Comparison of ENCODE assay signal across 25 cellular contexts in the genomic region with DNA sequence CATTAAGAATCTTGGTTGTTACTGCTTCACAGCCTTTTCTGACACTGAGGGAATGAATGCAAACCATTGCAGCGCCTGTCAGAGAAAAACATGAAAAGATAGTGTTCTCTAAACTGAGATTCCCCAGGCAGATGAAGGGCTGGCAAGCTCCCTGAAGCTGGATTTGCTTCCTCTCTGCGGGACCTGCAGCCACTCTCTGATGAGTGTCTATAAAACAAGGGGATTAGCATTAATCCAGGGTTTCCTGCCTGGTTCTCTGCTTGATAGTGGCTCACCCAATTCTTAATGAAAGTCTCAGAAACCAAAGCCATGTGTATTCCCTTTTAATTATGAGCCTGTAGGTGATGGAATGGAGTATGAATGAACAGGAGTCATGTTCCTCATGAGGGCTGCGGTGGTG.
DNase-seq lines count a peak whose midpoint lies in the region; ATAC-seq and TF ChIP-seq lines count a peak whose summit lies in the region.
"Had no signal": no experiment of that assay in that cellular context is flagged by ENCODE, and none has a peak within 500 bp of the region (broad histone marks: within the 10 kb centered on the region; RNA-seq: fewer than 3 reads in every experiment).

No MANE protein-coding gene starts in this region.

- no peak for ATAC-seq in PC-3
- ATAC-seq in CD4-positive, alpha-beta T cell (ENCODE audit: poor library complexity): no peak

- intact Hi-C loops in A673 (cut with micrococcal nuclease; ENCODE audit: unreplicated experiment) (no loop called here), PC-3 (cut with micrococcal nuclease) (no loop called here)
- intact Hi-C loops in CD4-positive, alpha-beta T cell (cut with DNase I, micrococcal nuclease): no loop called here

- CTCF ChIA-PET in A673 (lab: Charles Lee) (no interaction called here), PC-3 (lab: Charles Lee) (no interaction called here)
- CTCF ChIA-PET in CD4-positive, alpha-beta T cell (lab: Charles Lee): no interaction called here

- peaks cover 3% of the 10 kb centered on the region for H3F3A ChIP-seq in PC-3 (ENCODE audit: low read length, unreplicated experiment)

- H3K4me1 ChIP-seq in A673 (ENCODE audit: insufficient read depth, low read length, poor library complexity, severe bottlenecking) (peaks cover 64% of the 10 kb centered on the region), PC-3 (ENCODE audit: insufficient read depth, low read length) (peaks cover 27% of the 10 kb centered on the region)

- no peaks in the 10 kb centered on the region for H3K79me2 ChIP-seq in PC-3 (ENCODE audit: low read length)

- BruUV-seq in A673 (replicated peaks; lab: Mats Ljungman, UMichigan): no TSS peak
- BruUV-seq in PC-3 (replicated peaks; lab: Mats Ljungman, UMichigan): no TSS peak

- H3K9ac ChIP-seq in PC-3 (ENCODE audit: low read length): no peak overlapping the region
- H3K9ac ChIP-seq: GM23248, KMS-11 had no signal

- no peak overlapping the region for H3K4me2 ChIP-seq in PC-3 (ENCODE audit: low read length)
- H3K4me2 ChIP-seq: KMS-11 had no signal

- no peaks in the 10 kb centered on the region for H4K20me1 ChIP-seq in PC-3 (ENCODE audit: low read length)

- POLR2A ChIA-PET in A673 (lab: Charles Lee; ENCODE audit: low non-redundant PET) (no interaction called here), PC-3 (lab: Charles Lee; ENCODE audit: unreplicated experiment) (no interaction called here)
- POLR2A ChIA-PET in CD4-positive, alpha-beta T cell (lab: Charles Lee): no interaction called here

- H3K27ac ChIP-seq in A673 (ENCODE audit: low read depth, low read length, poor library complexity, severe bottlenecking) (peak overlapping the region; percentile 0), PC-3 (ENCODE audit: low read length) (no peak overlapping the region)
- no peak overlapping the region for H3K27ac ChIP-seq in CD4-positive, alpha-beta T cell (ENCODE audit: low read depth, low read length)
- H3K27ac ChIP-seq: 22Rv1, GM23248, KMS-11, RWPE1 had no signal

- peak overlapping the region in 3 of 5 experiments; percentile 52 to 85 (median 78) for H3K27ac Mint-ChIP-seq in brain
- H3K27ac Mint-ChIP-seq in CD4-positive, alpha-beta T cell: no peak overlapping the region
- H3K27ac Mint-ChIP-seq: CD8-positive, alpha-beta memory T cell; H9 had no signal

- peaks cover 3% of the 10 kb centered on the region for H3K27me3 Mint-ChIP-seq in brain
- peaks cover 53% of the 10 kb centered on the region for H3K27me3 Mint-ChIP-seq in CD4-positive, alpha-beta T cell

- peak; percentile 76 for DNase-seq in A673 (ENCODE audit: low spot score)
- DNase-seq in NCI-H82 (lab: John Stamatoyannopoulos, UW): peak; percentile 89
- DNase-seq in iris pigment epithelial cell (ENCODE audit: low read depth): peak; percentile 19
- no peak for DNase-seq in NCI-H2196 (lab: John Stamatoyannopoulos, UW; ENCODE audit: unreplicated experiment)
- no peak for DNase-seq in PC-3
- no peak for DNase-seq in NCI-H774 (lab: John Stamatoyannopoulos, UW)
- DNase-seq in CD4-positive, alpha-beta T cell: no peak
- DNase-seq: C1 segment of cervical spinal cord; Calu3; CD8-positive, alpha-beta memory T cell; GDM1; GM23248; H9; IMR-90; MV-4-11; NCI-H1694; NCI-H2081; NCI-H2171; NCI-H526 treated with DMSO at 0.1 percent for 48 hours; SIG-M5; T-helper 1 cell had no signal

- H3K36me3 ChIP-seq in A673 (ENCODE audit: insufficient read depth, low read length, poor library complexity, severe bottlenecking) (no peaks in the 10 kb centered on the region), PC-3 (ENCODE audit: low read depth, low read length) (no peaks in the 10 kb centered on the region)

- H2AFZ ChIP-seq in PC-3 (ENCODE audit: low read length): no peak overlapping the region
- H2AFZ ChIP-seq: GM23248 had no signal

- H3K4me1 Mint-ChIP-seq in brain: peaks cover 58% of the 10 kb centered on the region
- no peaks in the 10 kb centered on the region for H3K4me1 Mint-ChIP-seq in CD4-positive, alpha-beta T cell (ENCODE audit: low read depth)
- H3K4me1 Mint-ChIP-seq: CD8-positive, alpha-beta memory T cell had no signal

- H3K4me3 ChIP-seq in A673 (ENCODE audit: low read depth, low read length, poor library complexity, severe bottlenecking): no peak overlapping the region
- H3K4me3 ChIP-seq in PC-3 (ENCODE audit: low read length): no peak overlapping the region
- H3K4me3 ChIP-seq: GM23248 had no signal

- peaks cover 15% of the 10 kb centered on the region for H3K36me3 Mint-ChIP-seq in brain
- no peaks in the 10 kb centered on the region for H3K36me3 Mint-ChIP-seq in CD4-positive, alpha-beta T cell (ENCODE audit: low read depth)
- H3K36me3 Mint-ChIP-seq: CD8-positive, alpha-beta memory T cell had no signal

- peak overlapping the region in 1 of 5 experiments; percentile 53 for H3K4me3 Mint-ChIP-seq in brain
- no peak overlapping the region for H3K4me3 Mint-ChIP-seq in CD4-positive, alpha-beta T cell
- H3K4me3 Mint-ChIP-seq: H9 had no signal

- TF ChIP-seq CTCF in A673 (conservative IDR thresholded peaks at IDR 0.05; ENCODE audit: low read depth, low read length): no peak
- TF ChIP-seq CTCF in brain (conservative IDR thresholded peaks at IDR 0.05): no peak
- TF ChIP-seq CTCF in PC-3 (conservative IDR thresholded peaks at IDR 0.05; ENCODE audit: low read depth, low read length): no peak
- no peak for TF ChIP-seq CTCF in CD4-positive, alpha-beta T cell (IDR thresholded peaks at IDR 0.05)

- H3K27me3 ChIP-seq in A673 (replicated peaks; ENCODE audit: insufficient read depth, low read depth, low read length, poor library complexity) (no peaks in the 10 kb centered on the region), PC-3 (ENCODE audit: low read length) (no peaks in the 10 kb centered on the region)
- no peaks in the 10 kb centered on the region for H3K27me3 ChIP-seq in CD4-positive, alpha-beta T cell (ENCODE audit: control insufficient read depth, insufficient read depth, low read length)

- H3K9me3 Mint-ChIP-seq in brain: no peaks in the 10 kb centered on the region
- no peaks in the 10 kb centered on the region for H3K9me3 Mint-ChIP-seq in CD4-positive, alpha-beta T cell
- H3K9me3 Mint-ChIP-seq: CD8-positive, alpha-beta memory T cell; H9 had no signal

- H3K9me3 ChIP-seq in A673 (ENCODE audit: low read depth, low read length, poor library complexity, severe bottlenecking) (no peaks in the 10 kb centered on the region), PC-3 (ENCODE audit: low read length) (no peaks in the 10 kb centered on the region)
- no peaks in the 10 kb centered on the region for H3K9me3 ChIP-seq in CD4-positive, alpha-beta T cell (ENCODE audit: control insufficient read depth, low read length)

- H3K9me2 ChIP-seq in PC-3 (replicated peaks; ENCODE audit: low read length): no peaks in the 10 kb centered on the region

Comparison
In these comparisons a context has a peak if more than half of its experiments do, and no peak if none do; other contexts are left out.
1. DNase-seq: peak in A673 (single experiment), NCI-H82 (single experiment) and iris pigment epithelial cell (single experiment); none in NCI-H2196 (single experiment), PC-3 (single experiment), NCI-H774 (single experiment) and CD4-positive, alpha-beta T cell (0 of 10).